Comparison of ENCODE assay signal across 1 cellular context in genomic region chr13:100356889-100357288, GRCh38.
TF ChIP-seq lines count a peak whose summit lies in the region.

No MANE protein-coding gene starts in this region.

TF ChIP-seq in GM23338, 12 proteins besides CTCF, POLR2A, EP300 and RAD21 (continued from another document):
- TF ChIP-seq ZNF462 (CRISPR knock-in tag; IDR thresholded peaks at IDR 0.05): no peak
